ENCODE assay signal across 20 cellular contexts in the genomic region with DNA sequence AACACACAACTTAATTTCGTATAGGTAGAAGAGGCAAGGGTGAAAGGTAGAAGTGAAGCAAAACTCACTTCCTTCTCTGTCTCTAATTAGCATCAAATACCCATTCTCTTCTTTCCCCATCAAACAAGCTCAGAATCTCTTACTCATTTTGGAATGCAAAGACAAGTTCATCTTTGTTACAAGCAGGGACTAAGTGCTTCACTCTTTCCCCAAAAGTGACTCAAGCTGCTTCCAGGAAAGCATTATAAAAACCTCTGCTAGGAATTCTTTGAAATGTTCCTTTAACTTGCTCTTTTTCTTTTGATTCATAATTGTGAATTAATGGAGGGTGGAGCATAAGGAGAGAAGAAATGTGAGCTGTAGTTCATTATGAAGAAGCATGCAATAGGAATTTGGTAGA.
DNase-seq lines count a peak whose midpoint lies in the region; ATAC-seq and TF ChIP-seq lines count a peak whose summit lies in the region.
"Had no signal": no experiment of that assay in that cellular context is flagged by ENCODE, and none has a peak within 500 bp of the region (broad histone marks: within the 10 kb centered on the region; RNA-seq: fewer than 3 reads in every experiment).

No MANE protein-coding gene starts in this region.

- H3K27me3 Mint-ChIP-seq in activated CD4-positive, alpha-beta T cell treated with anti-CD3 and anti-CD28 coated beads, Interleukin-2, amount 10 ng/mL, durations not matched to agents 24 days and 14 days: no peaks in the 10 kb centered on the region
- H3K27me3 Mint-ChIP-seq: CD4-positive, CD25-positive, alpha-beta regulatory T cell had no signal

- no peak overlapping the region for H3K4me3 Mint-ChIP-seq in activated CD4-positive, alpha-beta T cell treated with anti-CD3 and anti-CD28 coated beads, Interleukin-2, amount 10 ng/mL, durations not matched to agents 24 days and 14 days
- H3K4me3 Mint-ChIP-seq: CD4-positive, CD25-positive, alpha-beta regulatory T cell; GM23338; H9 had no signal

- no peak overlapping the region for H3K4me3 ChIP-seq in GM23248
- H3K4me3 ChIP-seq in fibroblast of mammary gland (ENCODE audit: control insufficient read depth, low read depth, low read length): no peak overlapping the region
- H3K4me3 ChIP-seq in smooth muscle cell: no peak overlapping the region
- H3K4me3 ChIP-seq: BLaER1, GM23338 had no signal

- H3K9me3 ChIP-seq in GM23248 (ENCODE audit: low read depth) (no peaks in the 10 kb centered on the region), smooth muscle cell (replicated peaks; ENCODE audit: low read depth) (no peaks in the 10 kb centered on the region)

- in situ Hi-C loops in GM23248 (cut with MboI): no loop called here

- ATAC-seq in HG02884 (IDR thresholded peaks at IDR 0.05; ENCODE audit: unreplicated experiment) (no peak), HG03175 (IDR thresholded peaks at IDR 0.05; ENCODE audit: unreplicated experiment) (no peak)
- ATAC-seq: GM23338, PC-3 had no signal

- H3K27ac Mint-ChIP-seq in activated CD4-positive, alpha-beta T cell treated with anti-CD3 and anti-CD28 coated beads, Interleukin-2, amount 10 ng/mL, durations not matched to agents 24 days and 14 days: no peak overlapping the region
- H3K27ac Mint-ChIP-seq: CD4-positive, CD25-positive, alpha-beta regulatory T cell; GM23338 had no signal

- no peaks in the 10 kb centered on the region for H3K9me3 Mint-ChIP-seq in activated CD4-positive, alpha-beta T cell treated with anti-CD3 and anti-CD28 coated beads, Interleukin-2, amount 10 ng/mL, durations not matched to agents 24 days and 14 days
- H3K9me3 Mint-ChIP-seq: GM23338, H9 had no signal

- no peaks in the 10 kb centered on the region for H3K9me2 ChIP-seq in GM23248 (ENCODE audit: insufficient read depth)

- H3K9ac ChIP-seq in GM23248 (no peak overlapping the region), smooth muscle cell (ENCODE audit: low read depth) (no peak overlapping the region)
- H3K9ac ChIP-seq: BLaER1 had no signal

- no peak overlapping the region for H3K27ac ChIP-seq in GM23248
- no peak overlapping the region for H3K27ac ChIP-seq in smooth muscle cell (ENCODE audit: low read depth)
- H3K27ac ChIP-seq: BLaER1 had no signal

- DNase-seq in GM23248 (peak; percentile 6), amniotic epithelial cell (ENCODE audit: low read depth) (peak; percentile 50), fibroblast of mammary gland (ENCODE audit: low read depth) (peak; percentile 7), smooth muscle cell (lab: John Stamatoyannopoulos, UW; ENCODE audit: unreplicated experiment) (no peak)
- no peak for DNase-seq in activated CD4-positive, alpha-beta T cell treated with anti-CD3 and anti-CD28 coated beads, Interleukin-2, amount 10 ng/mL, durations not matched to agents 24 days and 14 days
- DNase-seq: CD4-positive, CD25-positive, alpha-beta regulatory T cell; H9; KBM-7; NCI-H1105 treated with DMSO at 0.1 percent for 48 hours; NCI-H146; NCI-H1930; NCI-H446; NCI-H524 treated with DMSO at 0.1 percent for 48 hours; NCI-H774; NK-92 treated with Interleukin-12 subunit alpha and Interleukin-12 subunit beta, amount 100 ng/mL, for 24 hours; PC-3 had no signal

- no peaks in the 10 kb centered on the region for H3K79me2 ChIP-seq in GM23248 (ENCODE audit: insufficient read depth)
- H3K79me2 ChIP-seq in smooth muscle cell (ENCODE audit: low read depth): no peaks in the 10 kb centered on the region

- H3K27me3 ChIP-seq in GM23248 (replicated peaks; ENCODE audit: insufficient read depth): 0 out of 2 replicates have a peak, but pooled peaks cover 10% of the 10 kb centered on the region
- H3K27me3 ChIP-seq in smooth muscle cell (ENCODE audit: low read depth): no peaks in the 10 kb centered on the region
- H3K27me3 ChIP-seq: BLaER1 had no signal

- H2AFZ ChIP-seq in GM23248: no peak overlapping the region
- no peak overlapping the region for H2AFZ ChIP-seq in smooth muscle cell (ENCODE audit: low read depth)
- H2AFZ ChIP-seq: GM23338 had no signal

- 57 to 59% methylated on average over 1 of the region's 1 CpG for WGBS in GM23248 (ENCODE audit: low coverage in 1 of 2, low lambda C conversion rate in 2 of 2, missing lambda C conversion rate in 2 of 2), 2 experiments
- WGBS in smooth muscle cell (ENCODE audit: low lambda C conversion rate): 91% methylated on average over 1 of the region's 1 CpG

- no peaks in the 10 kb centered on the region for H3K4me1 Mint-ChIP-seq in activated CD4-positive, alpha-beta T cell treated with anti-CD3 and anti-CD28 coated beads, Interleukin-2, amount 10 ng/mL, durations not matched to agents 24 days and 14 days
- H3K4me1 Mint-ChIP-seq: CD4-positive, CD25-positive, alpha-beta regulatory T cell; GM23338 had no signal

- H3K4me1 ChIP-seq in GM23248 (ENCODE audit: insufficient read depth) (no peaks in the 10 kb centered on the region), smooth muscle cell (ENCODE audit: low read depth) (no peaks in the 10 kb centered on the region)
- H3K4me1 ChIP-seq: BLaER1 had no signal

- H3F3A ChIP-seq in GM23248 (ENCODE audit: insufficient read depth) (no peaks in the 10 kb centered on the region), smooth muscle cell (ENCODE audit: low read depth) (no peaks in the 10 kb centered on the region)

- H4K20me1 ChIP-seq in GM23248 (ENCODE audit: insufficient read depth) (no peaks in the 10 kb centered on the region), smooth muscle cell (ENCODE audit: low read depth) (no peaks in the 10 kb centered on the region)
- H4K20me1 ChIP-seq: BLaER1 had no signal

- no peaks in the 10 kb centered on the region for H3K36me3 Mint-ChIP-seq in activated CD4-positive, alpha-beta T cell treated with anti-CD3 and anti-CD28 coated beads, Interleukin-2, amount 10 ng/mL, durations not matched to agents 24 days and 14 days (ENCODE audit: low read depth)
- H3K36me3 Mint-ChIP-seq: CD4-positive, CD25-positive, alpha-beta regulatory T cell had no signal

- intact Hi-C loops in activated CD4-positive, alpha-beta T cell treated with anti-CD3 and anti-CD28 coated beads, Interleukin-2, amount 10 ng/mL, durations not matched to agents 24 days and 14 days (cut with micrococcal nuclease): no loop called here

- H3K4me2 ChIP-seq in GM23248 (ENCODE audit: unreplicated experiment): no peak overlapping the region
- peak overlapping the region; percentile 1 for H3K4me2 ChIP-seq in smooth muscle cell
- H3K4me2 ChIP-seq: BLaER1, GM23338 had no signal

- TF ChIP-seq CTCF in fibroblast of mammary gland (conservative IDR thresholded peaks at IDR 0.05; ENCODE audit: control insufficient read depth, insufficient read depth, low read depth, low read length) (no peak), smooth muscle cell (IDR thresholded peaks at IDR 0.05; ENCODE audit: borderline replicate concordance, insufficient read depth, poor library complexity, severe bottlenecking) (no peak)

- no peaks in the 10 kb centered on the region for H3K36me3 ChIP-seq in GM23248 (ENCODE audit: low read depth)
- no peaks in the 10 kb centered on the region for H3K36me3 ChIP-seq in smooth muscle cell (ENCODE audit: low read depth)

Comparison
In these comparisons a context has a peak if more than half of its experiments do, and no peak if none do; other contexts are left out.
1. DNase-seq: peak in GM23248 (single experiment), amniotic epithelial cell (single experiment) and fibroblast of mammary gland (single experiment); none in smooth muscle cell (single experiment) and activated CD4-positive, alpha-beta T cell treated with anti-CD3 and anti-CD28 coated beads, Interleukin-2, amount 10 ng/mL, durations not matched to agents 24 days and 14 days (single experiment).